ENCODE assay signal across 10 cellular contexts in genomic region chr12:86312258-86312657, GRCh38. TPM values are rescaled to one million over a fixed set of nuclear protein-coding genes. Genes with fewer than 3 reads are reported as not detected.
"Had no signal": no experiment of that assay in that cellular context is flagged by ENCODE, and none has a peak within 500 bp of the region (broad histone marks: within the 10 kb centered on the region; RNA-seq: fewer than 3 reads in every experiment).

No MANE protein-coding gene starts in this region.

- H3K9ac ChIP-seq: GM23248 had no signal

- DNase-seq: GM23248, GOT3, H7, HFFc6 had no signal

- H3K36me3 ChIP-seq: HAP-1 had no signal

- H3K36me3 Mint-ChIP-seq: IgD-negative memory B cell had no signal

- H2AFZ ChIP-seq: GM23248 had no signal

- H3K27me3 Mint-ChIP-seq: IgD-negative memory B cell had no signal

- H3K4me1 ChIP-seq: HAP-1 had no signal

- H3K4me3 ChIP-seq: GM23248, HAP-1 had no signal

- H3K27ac ChIP-seq: GM23248, HL-60 had no signal

- H3K27ac Mint-ChIP-seq: HFFc6, IgD-negative memory B cell had no signal

- ATAC-seq: HCT116, HepG2 had no signal

- H3K4me1 Mint-ChIP-seq: IgD-negative memory B cell had no signal

- H3K9me3 ChIP-seq: HAP-1 had no signal

- H3K4me3 Mint-ChIP-seq: HFFc6, IgD-negative memory B cell had no signal

RNA-seq across cellular contexts. Expression of gene MGAT4C, which starts 56.1 kb away (rescaled TPM):
- total RNA-seq: GM23248, HepG2, HFFc6, HT1080 had no signal
- polyA plus RNA-seq: GM23248, HepG2, IgD-negative memory B cell had no signal
